1 cellular context compared by ENCODE assay signal in the genomic region with DNA sequence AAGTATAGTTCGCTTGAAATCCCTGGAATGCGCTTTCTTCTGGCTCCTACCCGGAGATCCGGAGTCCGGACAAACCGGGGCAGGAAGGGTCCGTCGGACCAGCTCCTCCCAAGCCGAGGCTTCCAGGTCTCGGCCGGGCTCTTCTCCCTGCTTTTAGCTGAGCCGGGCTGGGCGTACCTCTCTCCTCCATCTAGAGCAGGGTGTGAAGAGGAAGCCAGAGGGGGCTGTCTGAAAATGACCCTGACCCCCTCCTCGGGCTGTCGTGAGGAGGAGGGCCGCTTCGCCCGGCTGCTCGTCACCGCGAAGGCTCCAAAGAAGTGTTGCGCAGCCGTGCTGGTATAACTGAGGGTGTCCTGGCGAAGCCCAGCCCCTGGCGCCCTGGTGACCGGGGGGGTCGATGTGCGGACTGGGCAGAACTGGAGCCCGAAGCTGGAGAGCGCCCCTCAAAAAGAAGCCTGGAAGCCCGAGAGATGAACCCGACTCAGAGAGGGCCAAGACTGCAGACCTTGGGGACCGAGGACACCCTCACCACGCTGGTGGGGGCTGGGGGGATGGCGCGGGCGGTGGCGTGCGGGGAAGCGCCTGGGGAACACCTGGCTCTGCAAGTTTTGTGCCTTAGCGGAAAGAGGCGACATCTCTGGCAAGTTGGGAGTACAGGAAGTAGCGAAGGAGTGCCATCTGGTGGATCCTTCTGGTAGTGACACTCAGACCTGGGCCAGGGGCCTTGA.
TF ChIP-seq lines count a peak whose summit lies in the region.

No MANE protein-coding gene starts in this region.

TF ChIP-seq in GM12878, 131 proteins besides CTCF, POLR2A, EP300 and RAD21:
- no peak for TF ChIP-seq PAX5 (IDR thresholded peaks at IDR 0.05; ENCODE audit: borderline replicate concordance, low read depth, low read length)
- TF ChIP-seq, protein P1, sequence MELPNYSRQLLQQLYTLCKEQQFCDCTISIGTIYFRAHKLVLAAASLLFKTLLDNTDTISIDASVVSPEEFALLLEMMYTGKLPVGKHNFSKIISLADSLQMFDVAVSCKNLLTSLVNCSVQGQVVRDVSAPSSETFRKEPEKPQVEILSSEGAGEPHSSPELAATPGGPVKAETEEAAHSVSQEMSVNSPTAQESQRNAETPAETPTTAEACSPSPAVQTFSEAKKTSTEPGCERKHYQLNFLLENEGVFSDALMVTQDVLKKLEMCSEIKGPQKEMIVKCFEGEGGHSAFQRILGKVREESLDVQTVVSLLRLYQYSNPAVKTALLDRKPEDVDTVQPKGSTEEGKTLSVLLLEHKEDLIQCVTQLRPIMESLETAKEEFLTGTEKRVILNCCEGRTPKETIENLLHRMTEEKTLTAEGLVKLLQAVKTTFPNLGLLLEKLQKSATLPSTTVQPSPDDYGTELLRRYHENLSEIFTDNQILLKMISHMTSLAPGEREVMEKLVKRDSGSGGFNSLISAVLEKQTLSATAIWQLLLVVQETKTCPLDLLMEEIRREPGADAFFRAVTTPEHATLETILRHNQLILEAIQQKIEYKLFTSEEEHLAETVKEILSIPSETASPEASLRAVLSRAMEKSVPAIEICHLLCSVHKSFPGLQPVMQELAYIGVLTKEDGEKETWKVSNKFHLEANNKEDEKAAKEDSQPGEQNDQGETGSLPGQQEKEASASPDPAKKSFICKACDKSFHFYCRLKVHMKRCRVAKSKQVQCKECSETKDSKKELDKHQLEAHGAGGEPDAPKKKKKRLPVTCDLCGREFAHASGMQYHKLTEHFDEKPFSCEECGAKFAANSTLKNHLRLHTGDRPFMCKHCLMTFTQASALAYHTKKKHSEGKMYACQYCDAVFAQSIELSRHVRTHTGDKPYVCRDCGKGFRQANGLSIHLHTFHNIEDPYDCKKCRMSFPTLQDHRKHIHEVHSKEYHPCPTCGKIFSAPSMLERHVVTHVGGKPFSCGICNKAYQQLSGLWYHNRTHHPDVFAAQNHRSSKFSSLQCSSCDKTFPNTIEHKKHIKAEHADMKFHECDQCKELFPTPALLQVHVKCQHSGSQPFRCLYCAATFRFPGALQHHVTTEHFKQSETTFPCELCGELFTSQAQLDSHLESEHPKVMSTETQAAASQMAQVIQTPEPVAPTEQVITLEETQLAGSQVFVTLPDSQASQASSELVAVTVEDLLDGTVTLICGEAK (IDR thresholded peaks at IDR 0.05; ENCODE audit: borderline replicate concordance) = no peak
- TF ChIP-seq SMARCA5 (IDR thresholded peaks at IDR 0.05) = peak; percentile 42; the same call in 1 of the 2 replicates
- TF ChIP-seq SMC3 (IDR thresholded peaks at IDR 0.05; ENCODE audit: borderline replicate concordance, low read length) = peak; percentile 85
- 0 out of 4 replicates have a peak, but pooled peaks of 1 of the 2 experiments have one; percentile 21 for TF ChIP-seq ETV6 (conservative IDR thresholded peaks at IDR 0.05 in 1 of 2, IDR thresholded peaks at IDR 0.05 in 1 of 2; ENCODE audit: borderline replicate concordance in 1 of 2, low read depth in 1 of 2)
- TF ChIP-seq YY1 (IDR thresholded peaks at IDR 0.05; ENCODE audit: low read depth, low read length) = peak; percentile 64; the same call in 1 of the 2 replicates
- 0 out of 2 replicates have a peak, but pooled peaks have one; percentile 10 for TF ChIP-seq MTA2 (IDR thresholded peaks at IDR 0.05; ENCODE audit: low read depth)
- no peak for TF ChIP-seq BRCA1 (IDR thresholded peaks at IDR 0.05; ENCODE audit: low read depth, low read length)
- peak; percentile 57 for TF ChIP-seq TCF12 (IDR thresholded peaks at IDR 0.05; ENCODE audit: low read depth, low read length)
- TF ChIP-seq, protein P2, sequence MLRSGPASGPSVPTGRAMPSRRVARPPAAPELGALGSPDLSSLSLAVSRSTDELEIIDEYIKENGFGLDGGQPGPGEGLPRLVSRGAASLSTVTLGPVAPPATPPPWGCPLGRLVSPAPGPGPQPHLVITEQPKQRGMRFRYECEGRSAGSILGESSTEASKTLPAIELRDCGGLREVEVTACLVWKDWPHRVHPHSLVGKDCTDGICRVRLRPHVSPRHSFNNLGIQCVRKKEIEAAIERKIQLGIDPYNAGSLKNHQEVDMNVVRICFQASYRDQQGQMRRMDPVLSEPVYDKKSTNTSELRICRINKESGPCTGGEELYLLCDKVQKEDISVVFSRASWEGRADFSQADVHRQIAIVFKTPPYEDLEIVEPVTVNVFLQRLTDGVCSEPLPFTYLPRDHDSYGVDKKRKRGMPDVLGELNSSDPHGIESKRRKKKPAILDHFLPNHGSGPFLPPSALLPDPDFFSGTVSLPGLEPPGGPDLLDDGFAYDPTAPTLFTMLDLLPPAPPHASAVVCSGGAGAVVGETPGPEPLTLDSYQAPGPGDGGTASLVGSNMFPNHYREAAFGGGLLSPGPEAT (IDR thresholded peaks at IDR 0.05; ENCODE audit: low read depth) = 0 out of 2 replicates have a peak, but pooled peaks have one; percentile 14
- 0 out of 2 replicates have a peak, but pooled peaks have one; percentile 36 for TF ChIP-seq DPF2 (IDR thresholded peaks at IDR 0.05)
- peak in 1 of 2 experiments; percentile 32; a peak in 3 of 4 replicates for TF ChIP-seq IKZF2 (IDR thresholded peaks at IDR 0.05)
- peak; percentile 64; the same call in 1 of the 2 replicates for TF ChIP-seq TCF3 (IDR thresholded peaks at IDR 0.05; ENCODE audit: borderline replicate concordance, insufficient read depth, low read depth, low read length)
- TF ChIP-seq IKZF1 (conservative IDR thresholded peaks at IDR 0.05) = peak; percentile 49; the same call in 1 of the 2 replicates
- TF ChIP-seq, protein P3, sequence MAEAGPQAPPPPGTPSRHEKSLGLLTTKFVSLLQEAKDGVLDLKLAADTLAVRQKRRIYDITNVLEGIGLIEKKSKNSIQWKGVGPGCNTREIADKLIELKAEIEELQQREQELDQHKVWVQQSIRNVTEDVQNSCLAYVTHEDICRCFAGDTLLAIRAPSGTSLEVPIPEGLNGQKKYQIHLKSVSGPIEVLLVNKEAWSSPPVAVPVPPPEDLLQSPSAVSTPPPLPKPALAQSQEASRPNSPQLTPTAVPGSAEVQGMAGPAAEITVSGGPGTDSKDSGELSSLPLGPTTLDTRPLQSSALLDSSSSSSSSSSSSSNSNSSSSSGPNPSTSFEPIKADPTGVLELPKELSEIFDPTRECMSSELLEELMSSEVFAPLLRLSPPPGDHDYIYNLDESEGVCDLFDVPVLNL (IDR thresholded peaks at IDR 0.05; ENCODE audit: low read depth, low read length) = no peak
- TF ChIP-seq BHLHE40 (IDR thresholded peaks at IDR 0.05; ENCODE audit: borderline replicate concordance in 1 of 2, low read depth in 2 of 2, low read length in 1 of 2) = peak in 1 of 2 experiments; percentile 47; a peak in 2 of 4 replicates
